ENCODE assay signal across 11 cellular contexts in genomic region chr1:151061704-151062103, GRCh38. TPM values are rescaled to one million over a fixed set of nuclear protein-coding genes. Genes with fewer than 3 reads are reported as not detected.
DNase-seq lines count a peak whose midpoint lies in the region; ATAC-seq and TF ChIP-seq lines count a peak whose summit lies in the region.
"Had no signal": no experiment of that assay in that cellular context is flagged by ENCODE, and none has a peak within 500 bp of the region (broad histone marks: within the 10 kb centered on the region; RNA-seq: fewer than 3 reads in every experiment).

No MANE protein-coding gene starts in this region.

- ATAC-seq in SK-N-SH treated with all-trans-retinoic acid at 6 μM for 48 hours (no peak), GM21381 (IDR thresholded peaks at IDR 0.05; ENCODE audit: unreplicated experiment) (no peak)
- ATAC-seq: pancreas had no signal

- POLR2A ChIA-PET in SK-N-SH (lab: Yijun Ruan, JAX) = interaction anchor here (1.1 to 1.2 kb wide), 2 partner anchors 10 to 14 kb away, joined by 3 to 5 read pairs; partner anchors contain the start of gene C1orf56

- H2AFZ ChIP-seq in SK-N-SH (ENCODE audit: low read depth) = no peak overlapping the region

- peaks cover 43% of the 10 kb centered on the region for H3K27me3 Mint-ChIP-seq in glutamatergic neuron (ENCODE audit: unreplicated experiment)

- H3K36me3 Mint-ChIP-seq in glutamatergic neuron (ENCODE audit: unreplicated experiment) = peaks cover 30% of the 10 kb centered on the region

- H3K27ac ChIP-seq in SK-N-SH (ENCODE audit: low read depth in 2 of 2, low read length in 1 of 2) = peak overlapping the region; percentile 99
- H3K27ac ChIP-seq: pancreas, thyroid gland had no signal

- no peak for TF ChIP-seq CTCF in SK-N-SH (IDR thresholded peaks at IDR 0.05)
- TF ChIP-seq CTCF in WI38 (IDR thresholded peaks at IDR 0.05; ENCODE audit: low read depth, low read length) = no peak
- no peak for TF ChIP-seq CTCF in glutamatergic neuron (IDR thresholded peaks at IDR 0.05; ENCODE audit: partially characterized antibody, unreplicated experiment)

- H3K27ac Mint-ChIP-seq in glutamatergic neuron (ENCODE audit: unreplicated experiment) = peak overlapping the region; percentile 98

- H3K4me1 ChIP-seq in SK-N-SH (ENCODE audit: control insufficient read depth in 1 of 2, insufficient read depth in 2 of 2, low read depth in 1 of 2, low read length in 1 of 2) (peaks cover 21 to 24% of the 10 kb centered on the region in 2 experiments), skeletal muscle satellite cell (ENCODE audit: control insufficient read depth, insufficient read depth, low read length) (peaks cover 27% of the 10 kb centered on the region)

- H4K20me1 ChIP-seq in SK-N-SH (ENCODE audit: insufficient read depth) = peaks cover 46% of the 10 kb centered on the region

- no peak for TF ChIP-seq RAD21 in SK-N-SH (IDR thresholded peaks at IDR 0.05; ENCODE audit: low read length)

- H3K4me3 Mint-ChIP-seq in glutamatergic neuron (ENCODE audit: unreplicated experiment) = peak overlapping the region; percentile 93

- no peaks in the 10 kb centered on the region for H3K9me3 ChIP-seq in SK-N-SH
- no peaks in the 10 kb centered on the region for H3K9me3 ChIP-seq in skeletal muscle satellite cell (replicated peaks; ENCODE audit: low read length)
- H3K9me3 ChIP-seq: pancreas, thyroid gland had no signal

- 24% methylated on average over 2 of the region's 2 CpGs for WGBS in SK-N-SH (ENCODE audit: low lambda C conversion rate)

- H3K4me3 ChIP-seq in SK-N-SH (ENCODE audit: low read depth in 2 of 2, low read length in 1 of 2) (peak overlapping the region; percentile 79 to 81), WI38 (ENCODE audit: low read depth, low read length) (peak overlapping the region; percentile 71), skeletal muscle satellite cell (ENCODE audit: low read length) (peak overlapping the region; percentile 97)
- H3K4me3 ChIP-seq: pancreas, thyroid gland had no signal

- peaks cover 28% of the 10 kb centered on the region for H3F3A ChIP-seq in SK-N-SH (replicated peaks; ENCODE audit: insufficient read depth)

- peaks cover 54% of the 10 kb centered on the region for H3K9me3 Mint-ChIP-seq in glutamatergic neuron (ENCODE audit: unreplicated experiment)

- no peaks in the 10 kb centered on the region for H3K9me2 ChIP-seq in SK-N-SH

- H3K9ac ChIP-seq in SK-N-SH = peak overlapping the region; percentile 93
- H3K9ac ChIP-seq in skeletal muscle satellite cell (ENCODE audit: low read depth, low read length) = peak overlapping the region; percentile 98

- DNase-seq in SK-N-SH (no peak), glutamatergic neuron (no peak), NCI-H2029 treated with DMSO at 0.1 percent for 48 hours (lab: John Stamatoyannopoulos, UW) (no peak), DMS53 (lab: John Stamatoyannopoulos, UW) (no peak)
- DNase-seq: effector CD8-positive, alpha-beta T cell; pancreas; thyroid gland had no signal

- peaks cover 100% of the 10 kb centered on the region for H3K79me2 ChIP-seq in SK-N-SH (ENCODE audit: insufficient read depth)

- no peaks in the 10 kb centered on the region for H3K27me3 ChIP-seq in SK-N-SH (ENCODE audit: insufficient read depth)
- H3K27me3 ChIP-seq in skeletal muscle satellite cell (ENCODE audit: control insufficient read depth, insufficient read depth, low read length) = no peaks in the 10 kb centered on the region
- H3K27me3 ChIP-seq: pancreas, thyroid gland had no signal

- CTCF ChIA-PET in SK-N-SH (lab: Yijun Ruan, JAX) = interaction anchor here (1.0 to 7.4 kb wide), 7 partner anchors 10 to 114 kb away, joined by 3 to 67 read pairs (median 4); partner anchors contain the start of genes C1orf56, GABPB2 and TMOD4

- peaks cover 28% of the 10 kb centered on the region for H3K4me1 Mint-ChIP-seq in glutamatergic neuron (ENCODE audit: low read depth, unreplicated experiment)

- H3K4me2 ChIP-seq in SK-N-SH = peak overlapping the region; percentile 91
- H3K4me2 ChIP-seq in skeletal muscle satellite cell (ENCODE audit: low read length) = peak overlapping the region; percentile 96

- TF ChIP-seq EP300 in SK-N-SH (IDR thresholded peaks at IDR 0.05; ENCODE audit: borderline replicate concordance in 1 of 2, low read depth in 1 of 2, low read length in 1 of 2) = no peak

- H3K36me3 ChIP-seq in SK-N-SH (replicated peaks in 1 of 2; ENCODE audit: control insufficient read depth in 1 of 2, insufficient read depth in 2 of 2, low read length in 1 of 2) (peaks cover 1 to 17% of the 10 kb centered on the region in 2 experiments), skeletal muscle satellite cell (ENCODE audit: insufficient read depth, low read length) (peaks cover 9% of the 10 kb centered on the region)
- H3K36me3 ChIP-seq: pancreas, thyroid gland had no signal

TF ChIP-seq in SK-N-SH, 30 proteins besides CTCF, POLR2A, EP300 and RAD21 (continues in another document):
- TF ChIP-seq SIN3A (IDR thresholded peaks at IDR 0.05; ENCODE audit: borderline replicate concordance, low read depth, low read length) (no peak), USF1 (IDR thresholded peaks at IDR 0.05; ENCODE audit: borderline replicate concordance, low read depth) (no peak), NFIC (IDR thresholded peaks at IDR 0.05; ENCODE audit: borderline replicate concordance) (no peak), FOXJ3 (CRISPR knock-in tag; IDR thresholded peaks at IDR 0.05) (no peak)

TF ChIP-seq in SK-N-SH treated with all-trans-retinoic acid at 6 μM for 48 hours, 23 proteins besides CTCF, POLR2A, EP300 and RAD21 (continues in another document):
- TF ChIP-seq TOX (CRISPR knock-in tag; IDR thresholded peaks at IDR 0.05; ENCODE audit: borderline replicate concordance) (no peak), ISL1 (CRISPR knock-in tag; IDR thresholded peaks at IDR 0.05) (no peak), POU6F1 (CRISPR knock-in tag; IDR thresholded peaks at IDR 0.05; ENCODE audit: borderline replicate concordance, low read depth) (no peak), SNAI2 (CRISPR knock-in tag; IDR thresholded peaks at IDR 0.05) (no peak), PPARA (CRISPR knock-in tag; IDR thresholded peaks at IDR 0.05; ENCODE audit: borderline replicate concordance) (no peak)

RNA-seq across cellular contexts. Expression of gene MLLT11, which starts 1.5 kb away (rescaled TPM):
- polyA plus RNA-seq in SK-N-SH (2012; rRNA removed) = 26.7 and 33.8 TPM in 2 replicates
- 39.0 and 44.0 TPM in 2 replicates for polyA plus RNA-seq in SK-N-SH (2012; cell fraction: cytosol; rRNA removed)
- 15.6 and 19.4 TPM in 2 replicates for polyA plus RNA-seq in SK-N-SH (2012; cell fraction: nucleus; rRNA removed)
- 504 TPM for total RNA-seq in glutamatergic neuron (ENCODE audit: unreplicated experiment)
- 2.5 and 4.8 TPM in 2 replicates for total RNA-seq in skeletal muscle satellite cell (2012; rRNA removed)

RNA-seq across cellular contexts. Expression of gene CDC42SE1, which starts 2.3 kb away (rescaled TPM):
- polyA plus RNA-seq in SK-N-SH (2012; rRNA removed) = 47.8 and 65.6 TPM in 2 replicates
- polyA plus RNA-seq in SK-N-SH (2012; cell fraction: cytosol; rRNA removed) = 40.3 and 44.2 TPM in 2 replicates
- polyA plus RNA-seq in SK-N-SH (2012; cell fraction: nucleus; rRNA removed) = 150 and 180 TPM in 2 replicates
- 127 TPM for total RNA-seq in glutamatergic neuron (ENCODE audit: unreplicated experiment)
- total RNA-seq in skeletal muscle satellite cell (2012; rRNA removed) = 37.8 and 39.0 TPM in 2 replicates

RNA-seq across cellular contexts. Expression of gene GABPB2, which starts 8.9 kb away (rescaled TPM):
- 2.4 and 3.9 TPM in 2 replicates for polyA plus RNA-seq in SK-N-SH (2012; rRNA removed)
- polyA plus RNA-seq in SK-N-SH (2012; cell fraction: cytosol; rRNA removed) = 2.3 and 2.6 TPM in 2 replicates
- 4.2 and 6.1 TPM in 2 replicates for polyA plus RNA-seq in SK-N-SH (2012; cell fraction: nucleus; rRNA removed)
- 5.4 TPM for total RNA-seq in glutamatergic neuron (ENCODE audit: unreplicated experiment)
- total RNA-seq in skeletal muscle satellite cell (2012; rRNA removed) = 7.4 and 8.1 TPM in 2 replicates

RNA-seq across cellular contexts. Expression of gene C1orf56, which starts 14.2 kb away (rescaled TPM):
- 3.0 and 5.5 TPM in 2 replicates for polyA plus RNA-seq in SK-N-SH (2012; rRNA removed)
- polyA plus RNA-seq in SK-N-SH (2012; cell fraction: cytosol; rRNA removed) = 2.7 and 4.0 TPM in 2 replicates
- polyA plus RNA-seq in SK-N-SH (2012; cell fraction: nucleus; rRNA removed) = 3.7 and 4.0 TPM in 2 replicates
- 1.8 TPM for total RNA-seq in glutamatergic neuron (ENCODE audit: unreplicated experiment)
- 1.0 and 2.4 TPM in 2 replicates for total RNA-seq in skeletal muscle satellite cell (2012; rRNA removed)

RNA-seq across cellular contexts. Expression of gene BNIPL, which starts 25.3 kb away (rescaled TPM):
- polyA plus RNA-seq in SK-N-SH (2012; rRNA removed) = 0.12 and 0.16 TPM in 2 replicates
- 0.08 and 0.10 TPM in 2 replicates for polyA plus RNA-seq in SK-N-SH (2012; cell fraction: cytosol; rRNA removed)
- polyA plus RNA-seq in SK-N-SH (2012; cell fraction: nucleus; rRNA removed) = 1.7 and 1.8 TPM in 2 replicates
- 1.4 TPM for total RNA-seq in glutamatergic neuron (ENCODE audit: unreplicated experiment)
- under 0.01 and 0.25 TPM in 2 replicates for total RNA-seq in skeletal muscle satellite cell (2012; rRNA removed)
